ENCODE assay signal across 1 cellular context in genomic region chr15:79310985-79311900, GRCh38.
TF ChIP-seq lines count a peak whose summit lies in the region.

Gene TMED3, plus strand, starts transcription at chr15:79311112. Its CDS starts 138 bp downstream, at chr15:79311250.

TF ChIP-seq in HepG2, 621 proteins besides CTCF, POLR2A, EP300 and RAD21 (continued from another document and continues in another):
- TF ChIP-seq, protein P1, sequence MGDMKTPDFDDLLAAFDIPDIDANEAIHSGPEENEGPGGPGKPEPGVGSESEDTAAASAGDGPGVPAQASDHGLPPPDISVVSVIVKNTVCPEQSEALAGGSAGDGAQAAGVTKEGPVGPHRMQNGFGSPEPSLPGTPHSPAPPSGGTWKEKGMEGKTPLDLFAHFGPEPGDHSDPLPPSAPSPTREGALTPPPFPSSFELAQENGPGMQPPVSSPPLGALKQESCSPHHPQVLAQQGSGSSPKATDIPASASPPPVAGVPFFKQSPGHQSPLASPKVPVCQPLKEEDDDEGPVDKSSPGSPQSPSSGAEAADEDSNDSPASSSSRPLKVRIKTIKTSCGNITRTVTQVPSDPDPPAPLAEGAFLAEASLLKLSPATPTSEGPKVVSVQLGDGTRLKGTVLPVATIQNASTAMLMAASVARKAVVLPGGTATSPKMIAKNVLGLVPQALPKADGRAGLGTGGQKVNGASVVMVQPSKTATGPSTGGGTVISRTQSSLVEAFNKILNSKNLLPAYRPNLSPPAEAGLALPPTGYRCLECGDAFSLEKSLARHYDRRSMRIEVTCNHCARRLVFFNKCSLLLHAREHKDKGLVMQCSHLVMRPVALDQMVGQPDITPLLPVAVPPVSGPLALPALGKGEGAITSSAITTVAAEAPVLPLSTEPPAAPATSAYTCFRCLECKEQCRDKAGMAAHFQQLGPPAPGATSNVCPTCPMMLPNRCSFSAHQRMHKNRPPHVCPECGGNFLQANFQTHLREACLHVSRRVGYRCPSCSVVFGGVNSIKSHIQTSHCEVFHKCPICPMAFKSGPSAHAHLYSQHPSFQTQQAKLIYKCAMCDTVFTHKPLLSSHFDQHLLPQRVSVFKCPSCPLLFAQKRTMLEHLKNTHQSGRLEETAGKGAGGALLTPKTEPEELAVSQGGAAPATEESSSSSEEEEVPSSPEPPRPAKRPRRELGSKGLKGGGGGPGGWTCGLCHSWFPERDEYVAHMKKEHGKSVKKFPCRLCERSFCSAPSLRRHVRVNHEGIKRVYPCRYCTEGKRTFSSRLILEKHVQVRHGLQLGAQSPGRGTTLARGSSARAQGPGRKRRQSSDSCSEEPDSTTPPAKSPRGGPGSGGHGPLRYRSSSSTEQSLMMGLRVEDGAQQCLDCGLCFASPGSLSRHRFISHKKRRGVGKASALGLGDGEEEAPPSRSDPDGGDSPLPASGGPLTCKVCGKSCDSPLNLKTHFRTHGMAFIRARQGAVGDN (CRISPR knock-in tag; IDR thresholded peaks at IDR 0.05), result peak; percentile 97
- TF ChIP-seq ZNF775 (CRISPR knock-in tag; IDR thresholded peaks at IDR 0.05; ENCODE audit: borderline replicate concordance), result 0 out of 2 replicates have a peak, but pooled peaks have one; percentile 48
- TF ChIP-seq KDM2A (CRISPR knock-in tag; IDR thresholded peaks at IDR 0.05; ENCODE audit: borderline replicate concordance, low read depth), result peak; percentile 87
- no peak for TF ChIP-seq RBM39 (IDR thresholded peaks at IDR 0.05; ENCODE audit: low read depth, low read length, poor library complexity, severe bottlenecking)
- no peak for TF ChIP-seq NONO (IDR thresholded peaks at IDR 0.05)
- TF ChIP-seq NONO (CRISPR knock-in tag; conservative IDR thresholded peaks at IDR 0.05), result peak; percentile 76
- peak; percentile 93 for TF ChIP-seq ZFY (CRISPR knock-in tag; IDR thresholded peaks at IDR 0.05)
- no peak for TF ChIP-seq AHDC1 (CRISPR knock-in tag; IDR thresholded peaks at IDR 0.05; ENCODE audit: borderline replicate concordance)
- TF ChIP-seq ZNF136 (CRISPR knock-in tag; IDR thresholded peaks at IDR 0.05; ENCODE audit: low read depth), result 0 out of 2 replicates have a peak, but pooled peaks have one; percentile 53
- TF ChIP-seq DPF2 (CRISPR knock-in tag; IDR thresholded peaks at IDR 0.05; ENCODE audit: borderline replicate concordance, low read depth), result no peak
- TF ChIP-seq DMAP1 (CRISPR knock-in tag; IDR thresholded peaks at IDR 0.05), result peak; percentile 83; the same call in 1 of the 2 replicates
- TF ChIP-seq YEATS2 (CRISPR knock-in tag; IDR thresholded peaks at IDR 0.05; ENCODE audit: borderline replicate concordance), result peak; percentile 61; the same call in 1 of the 2 replicates
- no peak for TF ChIP-seq SNAI1 (CRISPR knock-in tag; IDR thresholded peaks at IDR 0.05; ENCODE audit: borderline replicate concordance)
- TF ChIP-seq SNAPC2 (CRISPR knock-in tag; IDR thresholded peaks at IDR 0.05), result no peak
- TF ChIP-seq PAF1 (CRISPR knock-in tag; IDR thresholded peaks at IDR 0.05), result no peak
- TF ChIP-seq, protein P2, sequence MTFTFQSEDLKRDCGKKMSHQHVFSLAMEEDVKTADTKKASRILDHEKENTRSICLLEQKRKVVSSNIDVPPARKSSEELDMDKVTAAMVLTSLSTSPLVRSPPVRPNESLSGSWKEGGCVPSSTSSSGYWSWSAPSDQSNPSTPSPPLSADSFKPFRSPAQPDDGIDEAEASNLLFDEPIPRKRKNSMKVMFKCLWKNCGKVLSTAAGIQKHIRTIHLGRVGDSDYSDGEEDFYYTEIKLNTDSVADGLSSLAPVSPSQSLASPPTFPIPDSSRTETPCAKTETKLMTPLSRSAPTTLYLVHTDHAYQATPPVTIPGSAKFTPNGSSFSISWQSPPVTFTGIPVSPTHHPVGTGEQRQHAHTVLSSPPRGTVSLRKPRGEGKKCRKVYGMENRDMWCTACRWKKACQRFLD (CRISPR knock-in tag; IDR thresholded peaks at IDR 0.05; ENCODE audit: borderline replicate concordance), result peak; percentile 72
- peak; percentile 23 for TF ChIP-seq SRSF1 (optimal IDR thresholded peaks at IDR 0.05; ENCODE audit: low read depth, low read length)
- no peak for TF ChIP-seq TSC22D2 (CRISPR knock-in tag; IDR thresholded peaks at IDR 0.05; ENCODE audit: borderline replicate concordance)
- TF ChIP-seq GLI4 (CRISPR knock-in tag; IDR thresholded peaks at IDR 0.05; ENCODE audit: borderline replicate concordance), result peak; percentile 35; the same call in 1 of the 2 replicates
- no peak for TF ChIP-seq ZBTB7A (CRISPR knock-in tag; IDR thresholded peaks at IDR 0.05)
- peak; percentile 92 for TF ChIP-seq ZFX (CRISPR knock-in tag; IDR thresholded peaks at IDR 0.05; ENCODE audit: low read depth)
- peak; percentile 80 for TF ChIP-seq PHF20 (CRISPR knock-in tag; IDR thresholded peaks at IDR 0.05)
- TF ChIP-seq, protein P3, sequence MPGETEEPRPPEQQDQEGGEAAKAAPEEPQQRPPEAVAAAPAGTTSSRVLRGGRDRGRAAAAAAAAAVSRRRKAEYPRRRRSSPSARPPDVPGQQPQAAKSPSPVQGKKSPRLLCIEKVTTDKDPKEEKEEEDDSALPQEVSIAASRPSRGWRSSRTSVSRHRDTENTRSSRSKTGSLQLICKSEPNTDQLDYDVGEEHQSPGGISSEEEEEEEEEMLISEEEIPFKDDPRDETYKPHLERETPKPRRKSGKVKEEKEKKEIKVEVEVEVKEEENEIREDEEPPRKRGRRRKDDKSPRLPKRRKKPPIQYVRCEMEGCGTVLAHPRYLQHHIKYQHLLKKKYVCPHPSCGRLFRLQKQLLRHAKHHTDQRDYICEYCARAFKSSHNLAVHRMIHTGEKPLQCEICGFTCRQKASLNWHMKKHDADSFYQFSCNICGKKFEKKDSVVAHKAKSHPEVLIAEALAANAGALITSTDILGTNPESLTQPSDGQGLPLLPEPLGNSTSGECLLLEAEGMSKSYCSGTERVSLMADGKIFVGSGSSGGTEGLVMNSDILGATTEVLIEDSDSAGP (CRISPR knock-in tag; IDR thresholded peaks at IDR 0.05; ENCODE audit: borderline replicate concordance), result peak; percentile 65; the same call in 1 of the 2 replicates
- peak; percentile 60; the same call in 1 of the 2 replicates for TF ChIP-seq ZIK1 (CRISPR knock-in tag; IDR thresholded peaks at IDR 0.05; ENCODE audit: borderline replicate concordance, low read depth)
- peak; percentile 84; the same call in 1 of the 2 replicates for TF ChIP-seq ZNF510 (CRISPR knock-in tag; IDR thresholded peaks at IDR 0.05; ENCODE audit: low read depth)
- TF ChIP-seq ZSCAN22 (CRISPR knock-in tag; IDR thresholded peaks at IDR 0.05), result peak; percentile 76; the same call in 1 of the 2 replicates
- peak; percentile 52 for TF ChIP-seq NR2C2 (CRISPR knock-in tag; IDR thresholded peaks at IDR 0.05; ENCODE audit: borderline replicate concordance)
- TF ChIP-seq ZNF616 (CRISPR knock-in tag; IDR thresholded peaks at IDR 0.05; ENCODE audit: low read depth), result peak; percentile 53; the same call in 1 of the 2 replicates
- TF ChIP-seq ZNF34 (CRISPR knock-in tag; IDR thresholded peaks at IDR 0.05; ENCODE audit: borderline replicate concordance), result peak; percentile 63; the same call in 1 of the 2 replicates
- TF ChIP-seq, protein P4, sequence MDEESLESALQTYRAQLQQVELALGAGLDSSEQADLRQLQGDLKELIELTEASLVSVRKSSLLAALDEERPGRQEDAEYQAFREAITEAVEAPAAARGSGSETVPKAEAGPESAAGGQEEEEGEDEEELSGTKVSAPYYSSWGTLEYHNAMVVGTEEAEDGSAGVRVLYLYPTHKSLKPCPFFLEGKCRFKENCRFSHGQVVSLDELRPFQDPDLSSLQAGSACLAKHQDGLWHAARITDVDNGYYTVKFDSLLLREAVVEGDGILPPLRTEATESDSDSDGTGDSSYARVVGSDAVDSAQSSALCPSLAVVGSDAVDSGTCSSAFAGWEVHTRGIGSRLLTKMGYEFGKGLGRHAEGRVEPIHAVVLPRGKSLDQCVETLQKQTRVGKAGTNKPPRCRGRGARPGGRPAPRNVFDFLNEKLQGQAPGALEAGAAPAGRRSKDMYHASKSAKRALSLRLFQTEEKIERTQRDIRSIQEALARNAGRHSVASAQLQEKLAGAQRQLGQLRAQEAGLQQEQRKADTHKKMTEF (CRISPR knock-in tag; IDR thresholded peaks at IDR 0.05), result peak; percentile 75
- TF ChIP-seq ZNF230 (CRISPR knock-in tag; IDR thresholded peaks at IDR 0.05), result peak; percentile 87; the same call in 1 of the 2 replicates
- TF ChIP-seq ZMYM2 (CRISPR knock-in tag; IDR thresholded peaks at IDR 0.05), result 0 out of 2 replicates have a peak, but pooled peaks have one; percentile 31
- TF ChIP-seq FOXO4 (CRISPR knock-in tag; conservative IDR thresholded peaks at IDR 0.05), result no peak
- peak; percentile 21 to 65; a peak in 2 of 4 replicates for TF ChIP-seq KLF16 (CRISPR knock-in tag; IDR thresholded peaks at IDR 0.05)
- peak; percentile 43; the same call in 1 of the 2 replicates for TF ChIP-seq ZNF710 (CRISPR knock-in tag; IDR thresholded peaks at IDR 0.05; ENCODE audit: borderline replicate concordance)
- TF ChIP-seq ZNF574 (CRISPR knock-in tag; IDR thresholded peaks at IDR 0.05), result peak; percentile 88
- peak; percentile 9; the same call in 1 of the 2 replicates for TF ChIP-seq FOXA3 (CRISPR knock-in tag; IDR thresholded peaks at IDR 0.05)
- TF ChIP-seq KDM3A (CRISPR knock-in tag; IDR thresholded peaks at IDR 0.05; ENCODE audit: low read depth), result no peak
- peak; percentile 88; the same call in 1 of the 2 replicates for TF ChIP-seq ZZZ3 (CRISPR knock-in tag; IDR thresholded peaks at IDR 0.05; ENCODE audit: borderline replicate concordance)
